40 cellular contexts compared by ENCODE assay signal in genomic region chr3:48782046-48782445, GRCh38.
"Had no signal": no experiment of that assay in that cellular context is flagged by ENCODE, and none has a peak within 500 bp of the region (broad histone marks: within the 10 kb centered on the region; RNA-seq: fewer than 3 reads in every experiment).

No MANE protein-coding gene starts in this region.

- H3K4me3 ChIP-seq: adrenal gland, ascending aorta, body of pancreas, breast epithelium, cardiac muscle cell had no signal

- H3K27ac ChIP-seq: adrenal gland, ascending aorta, body of pancreas, brain microvascular endothelial cell, breast epithelium, cardiac muscle cell had no signal

- H3K27ac Mint-ChIP-seq: activated naive CD4-positive, alpha-beta T cell treated with anti-CD3 and anti-CD28 coated beads for 36 hours; activated naive CD4-positive, alpha-beta T cell treated with anti-CD3 and anti-CD28 coated beads, Interleukin-2, amount 10 ng/mL, durations not matched to agents 7 days and 5 days; activated naive CD4-positive, alpha-beta T cell treated with anti-CD3 and anti-CD28 coated beads, Interleukin-2, amount 50 U/mL, for 24 hours; activated naive CD4-positive, alpha-beta T cell treated with anti-CD3 and anti-CD28 coated beads, Interleukin-2, amount 50 U/mL, for 72 hours; activated naive CD8-positive, alpha-beta T cell; activated naive CD8-positive, alpha-beta T cell treated with anti-CD3 and anti-CD28 coated beads for 36 hours; activated naive CD8-positive, alpha-beta T cell treated with anti-CD3 and anti-CD28 coated beads, Interleukin-2, amount 10 ng/mL, durations not matched to agents 7 days and 5 days; activated naive CD8-positive, alpha-beta T cell treated with anti-CD3 and anti-CD28 coated beads, Interleukin-2, amount 50 U/mL, for 24 hours; activated T-cell treated with anti-CD3 and anti-CD28 coated beads, Interleukin-2, amount 50 U/mL, for 24 hours; activated T-cell treated with anti-CD3 and anti-CD28 coated beads, Interleukin-2, amount 50 U/mL, for 72 hours; activated T-helper 1 cell treated with anti-CD3 and anti-CD28 coated beads, Interleukin-12 subunit alpha, Interleukin-12 subunit beta, Interleukin-2, Interleukin-4 antibody, amounts not matched to agents 30 ng/mL and 10 ng/mL and 1 ng/mL, durations not matched to agents 14 hours and 24 hours and 36 hours; activated T-helper 17 cell treated with anti-CD3 and anti-CD28 coated beads, Interleukin-2, amount 50 U/mL, for 72 hours; activated T-helper 2 cell treated with anti-CD3 and anti-CD28 coated beads, Interferon-gamma antibody, Interleukin-2, Interleukin-4, amounts not matched to agents 10 μg/mL and 5 μg/mL and 100 μg/mL, durations not matched to agents 14 hours and 24 hours and 36 hours; brain had no signal

- FAIRE-seq: astrocyte, bronchial epithelial cell had no signal

- H3K36me3 Mint-ChIP-seq: activated naive CD4-positive, alpha-beta T cell treated with anti-CD3 and anti-CD28 coated beads, Interleukin-2, amount 50 U/mL, for 72 hours had no signal

- DNase-seq: activated effector memory CD4-positive, alpha-beta T cell treated with anti-CD3 and anti-CD28 coated beads, Interleukin-2, amount 50 U/mL, for 16 hours; activated effector memory CD4-positive, alpha-beta T cell treated with Interleukin-2 at 50 U/mL for 16 hours; activated gamma-delta T cell; activated gamma-delta T cell treated with Interleukin-2 at 50 U/mL for 16 hours; activated naive CD4-positive, alpha-beta T cell; activated naive CD4-positive, alpha-beta T cell treated with anti-CD3 and anti-CD28 coated beads for 36 hours; activated naive CD4-positive, alpha-beta T cell treated with anti-CD3 and anti-CD28 coated beads, Interleukin-2, amount 10 ng/mL, durations not matched to agents 7 days and 5 days; activated naive CD4-positive, alpha-beta T cell treated with anti-CD3 and anti-CD28 coated beads, Interleukin-2, amount 50 U/mL, for 16 hours; activated naive CD4-positive, alpha-beta T cell treated with Interleukin-2 at 50 U/mL for 16 hours; activated naive CD8-positive, alpha-beta T cell treated with anti-CD3 and anti-CD28 coated beads for 36 hours; activated naive CD8-positive, alpha-beta T cell treated with anti-CD3 and anti-CD28 coated beads, Interleukin-2, amount 10 ng/mL, durations not matched to agents 7 days and 5 days; activated naive CD8-positive, alpha-beta T cell treated with anti-CD3 and anti-CD28 coated beads, Interleukin-2, amount 50 U/mL, for 24 hours; activated T-cell treated with anti-CD3 and anti-CD28 coated beads, Interleukin-2, amount 50 U/mL, for 1 hour; activated T-cell treated with anti-CD3 and anti-CD28 coated beads, Interleukin-2, amount 50 U/mL, for 24 hours; activated T-cell treated with anti-CD3 and anti-CD28 coated beads, Interleukin-2, amount 50 U/mL, for 4 hours; activated T-cell treated with anti-CD3 and anti-CD28 coated beads, Interleukin-2, amount 50 U/mL, for 48 hours; activated T-cell treated with anti-CD3 and anti-CD28 coated beads, Interleukin-2, amount 50 U/mL, for 72 hours; adrenal gland; amniotic stem cell; amygdala; anterior cingulate cortex; aorta; body of pancreas; brain microvascular endothelial cell; caudate nucleus; central memory CD4-positive, alpha-beta T cell; cerebellar nuclear complex had no signal

- H3K4me1 ChIP-seq: adrenal gland, ascending aorta, body of pancreas, breast epithelium had no signal

- ATAC-seq: activated naive CD4-positive, alpha-beta T cell treated with anti-CD3 and anti-CD28 coated beads, Interleukin-2, amount 50 U/mL, for 72 hours; activated naive CD8-positive, alpha-beta T cell treated with anti-CD3 and anti-CD28 coated beads, Interleukin-2, amount 50 U/mL, for 24 hours; activated T-cell treated with anti-CD3 and anti-CD28 coated beads, Interleukin-2, amount 50 U/mL, for 4 hours; activated T-cell treated with anti-CD3 and anti-CD28 coated beads, Interleukin-2, amount 50 U/mL, for 72 hours; activated T-helper 17 cell treated with anti-CD3 and anti-CD28 coated beads, Interleukin-2, amount 50 U/mL, for 72 hours; body of pancreas had no signal

- H3K9me3 Mint-ChIP-seq: activated naive CD4-positive, alpha-beta T cell treated with anti-CD3 and anti-CD28 coated beads for 36 hours; activated naive CD4-positive, alpha-beta T cell treated with anti-CD3 and anti-CD28 coated beads, Interleukin-2, amount 10 ng/mL, durations not matched to agents 7 days and 5 days; activated naive CD4-positive, alpha-beta T cell treated with anti-CD3 and anti-CD28 coated beads, Interleukin-2, amount 50 U/mL, for 24 hours; activated naive CD4-positive, alpha-beta T cell treated with anti-CD3 and anti-CD28 coated beads, Interleukin-2, amount 50 U/mL, for 72 hours; activated naive CD8-positive, alpha-beta T cell treated with anti-CD3 and anti-CD28 coated beads for 36 hours; activated naive CD8-positive, alpha-beta T cell treated with anti-CD3 and anti-CD28 coated beads, Interleukin-2, amount 10 ng/mL, durations not matched to agents 7 days and 5 days; activated naive CD8-positive, alpha-beta T cell treated with anti-CD3 and anti-CD28 coated beads, Interleukin-2, amount 50 U/mL, for 24 hours; activated T-cell treated with anti-CD3 and anti-CD28 coated beads, Interleukin-2, amount 50 U/mL, for 24 hours; activated T-cell treated with anti-CD3 and anti-CD28 coated beads, Interleukin-2, amount 50 U/mL, for 4 hours; activated T-cell treated with anti-CD3 and anti-CD28 coated beads, Interleukin-2, amount 50 U/mL, for 72 hours; activated T-helper 1 cell treated with anti-CD3 and anti-CD28 coated beads, Interleukin-12 subunit alpha, Interleukin-12 subunit beta, Interleukin-2, Interleukin-4 antibody, amounts not matched to agents 30 ng/mL and 10 ng/mL and 1 ng/mL, durations not matched to agents 14 hours and 24 hours and 36 hours; activated T-helper 17 cell treated with anti-CD3 and anti-CD28 coated beads, Interleukin-2, amount 50 U/mL, for 72 hours; activated T-helper 2 cell treated with anti-CD3 and anti-CD28 coated beads, Interferon-gamma antibody, Interleukin-2, Interleukin-4, amounts not matched to agents 10 μg/mL and 5 μg/mL and 100 μg/mL, durations not matched to agents 14 hours and 24 hours and 36 hours; brain; central memory CD8-positive, alpha-beta T cell had no signal

- H3K4me3 Mint-ChIP-seq: activated naive CD4-positive, alpha-beta T cell treated with anti-CD3 and anti-CD28 coated beads for 36 hours; activated naive CD4-positive, alpha-beta T cell treated with anti-CD3 and anti-CD28 coated beads, Interleukin-2, amount 10 ng/mL, durations not matched to agents 7 days and 5 days; activated naive CD4-positive, alpha-beta T cell treated with anti-CD3 and anti-CD28 coated beads, Interleukin-2, amount 50 U/mL, for 24 hours; activated naive CD8-positive, alpha-beta T cell; activated naive CD8-positive, alpha-beta T cell treated with anti-CD3 and anti-CD28 coated beads for 36 hours; activated naive CD8-positive, alpha-beta T cell treated with anti-CD3 and anti-CD28 coated beads, Interleukin-2, amount 10 ng/mL, durations not matched to agents 7 days and 5 days; activated naive CD8-positive, alpha-beta T cell treated with anti-CD3 and anti-CD28 coated beads, Interleukin-2, amount 50 U/mL, for 24 hours; activated T-cell treated with anti-CD3 and anti-CD28 coated beads, Interleukin-2, amount 50 U/mL, for 24 hours; activated T-cell treated with anti-CD3 and anti-CD28 coated beads, Interleukin-2, amount 50 U/mL, for 4 hours; activated T-cell treated with anti-CD3 and anti-CD28 coated beads, Interleukin-2, amount 50 U/mL, for 72 hours; activated T-helper 1 cell treated with anti-CD3 and anti-CD28 coated beads, Interleukin-12 subunit alpha, Interleukin-12 subunit beta, Interleukin-2, Interleukin-4 antibody, amounts not matched to agents 30 ng/mL and 10 ng/mL and 1 ng/mL, durations not matched to agents 14 hours and 24 hours and 36 hours; activated T-helper 17 cell treated with anti-CD3 and anti-CD28 coated beads, Interleukin-2, amount 50 U/mL, for 72 hours; brain; central memory CD8-positive, alpha-beta T cell had no signal

- H3K9me3 ChIP-seq: adrenal gland, ascending aorta, body of pancreas, breast epithelium had no signal

- H3K4me1 Mint-ChIP-seq: activated naive CD4-positive, alpha-beta T cell treated with anti-CD3 and anti-CD28 coated beads, Interleukin-2, amount 10 ng/mL, durations not matched to agents 7 days and 5 days; activated naive CD4-positive, alpha-beta T cell treated with anti-CD3 and anti-CD28 coated beads, Interleukin-2, amount 50 U/mL, for 24 hours; activated naive CD8-positive, alpha-beta T cell treated with anti-CD3 and anti-CD28 coated beads for 36 hours; activated naive CD8-positive, alpha-beta T cell treated with anti-CD3 and anti-CD28 coated beads, Interleukin-2, amount 50 U/mL, for 24 hours; activated T-helper 17 cell treated with anti-CD3 and anti-CD28 coated beads, Interleukin-2, amount 50 U/mL, for 72 hours; brain; central memory CD8-positive, alpha-beta T cell had no signal

- H3K36me3 ChIP-seq: breast epithelium, cardiac muscle cell had no signal

- H3K27me3 ChIP-seq: adrenal gland, ascending aorta, body of pancreas, brain microvascular endothelial cell, breast epithelium, cardiac muscle cell had no signal
